ENCODE assay signal across 25 cellular contexts in genomic region chr14:76380991-76381390, GRCh38. TPM values are rescaled to one million over a fixed set of nuclear protein-coding genes. Genes with fewer than 3 reads are reported as not detected.
"Had no signal": no experiment of that assay in that cellular context is flagged by ENCODE, and none has a peak within 500 bp of the region (broad histone marks: within the 10 kb centered on the region; RNA-seq: fewer than 3 reads in every experiment).

No MANE protein-coding gene starts in this region.

- DNase-seq: naive B cell; nephron progenitor cell; nucleus accumbens; pancreas; psoas muscle; right cardiac atrium; right lobe of liver; sigmoid colon; small intestine; stimulated activated CD4-positive, alpha-beta T cell treated with anti-CD3 and anti-CD28 coated beads, Interleukin-15, amount 100 ng/mL, for 24 hours; stimulated activated CD4-positive, alpha-beta T cell treated with anti-CD3 and anti-CD28 coated beads, Interleukin-2, amount 100 ng/mL, for 24 hours; stimulated activated CD4-positive, alpha-beta T cell treated with anti-CD3 and anti-CD28 coated beads, Interleukin-2, amount 100 ng/mL, for 48 hours; stimulated activated CD4-positive, alpha-beta T cell treated with anti-CD3 and anti-CD28 coated beads, Interleukin-4, amount 100 ng/mL, for 24 hours; stimulated activated naive B cell treated with anti-CD40 and anti-IgM and Interleukin-4, amounts not matched to agents 10 μg/mL and 1 μg/mL and 100 μg/mL, for 72 hours; stimulated activated naive CD4-positive, alpha-beta T cell treated with Interleukin-2 at 50 U/mL for 16 hours; stomach; thyroid gland; trophoblast cell; upper lobe of left lung had no signal

- ATAC-seq: naive thymus-derived CD8-positive, alpha-beta T cell; pancreas; psoas muscle; right cardiac atrium; right lobe of liver; stimulated activated effector memory CD8-positive, alpha-beta T cell treated with anti-CD3 and anti-CD28 coated beads, Interleukin-12 subunit alpha, Interleukin-12 subunit beta, amount 100 ng/mL, for 72 hours; stimulated activated naive B cell treated with anti-CD40 and anti-IgM and Interleukin-4, amounts not matched to agents 10 μg/mL and 1 μg/mL and 100 μg/mL, for 72 hours had no signal

RNA-seq across cellular contexts. Expression of gene ESRRB, which starts 5.1 kb away (rescaled TPM):
- total RNA-seq: omental fat pad, osteocyte, renal cortical epithelial cell, temporal lobe, thyroid gland had no signal
- polyA plus RNA-seq: naive thymus-derived CD8-positive, alpha-beta T cell had no signal
